Comparison of ENCODE assay signal across 27 cellular contexts in the genomic region with DNA sequence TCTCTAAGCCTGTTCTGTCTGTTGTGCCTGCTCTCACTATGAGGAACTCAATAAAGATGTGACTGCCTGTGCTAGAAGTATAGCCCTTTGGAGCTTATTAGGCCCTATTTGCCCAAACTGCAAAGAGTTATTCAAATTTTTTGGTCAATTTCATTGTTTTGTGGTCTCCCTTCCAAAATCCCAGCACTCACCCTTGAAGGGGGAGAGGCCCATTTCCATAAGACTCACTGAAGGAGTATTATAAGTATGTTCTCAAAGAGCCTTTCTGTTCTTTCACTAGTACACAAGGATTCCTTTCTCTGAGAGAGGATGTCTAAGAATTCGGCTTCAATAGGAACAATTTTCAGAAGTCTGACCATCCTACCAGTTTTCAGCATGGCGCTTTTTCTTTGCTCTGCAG.
"Had no signal": no experiment of that assay in that cellular context is flagged by ENCODE, and none has a peak within 500 bp of the region (broad histone marks: within the 10 kb centered on the region; RNA-seq: fewer than 3 reads in every experiment).

No MANE protein-coding gene starts in this region.

- H3K4me3 Mint-ChIP-seq: activated CD4-positive, alpha-beta memory T cell treated with anti-CD3 and anti-CD28 coated beads for 36 hours; activated CD4-positive, alpha-beta T cell treated with anti-CD3 and anti-CD28 coated beads, Interleukin-2, amount 10 ng/mL, durations not matched to agents 7 days and 5 days; activated naive CD8-positive, alpha-beta T cell; activated T-cell treated with anti-CD3 and anti-CD28 coated beads, Interleukin-2, amount 50 U/mL, for 4 hours; IgD-negative memory B cell; T-helper 1 cell treated with Interleukin-12 subunit alpha and Interleukin-12 subunit beta and Interleukin-4 antibody, amounts not matched to agents 30 μg/mL and 1 μg/mL, for 36 hours had no signal

- H3K9me3 Mint-ChIP-seq: activated CD4-positive, alpha-beta T cell treated with anti-CD3 and anti-CD28 coated beads, Interleukin-2, amount 10 ng/mL, durations not matched to agents 7 days and 5 days had no signal

- H3K27ac ChIP-seq: cardiac muscle cell, RWPE1, SJSA1, VCaP had no signal

- H3K27ac Mint-ChIP-seq: activated CD4-positive, alpha-beta memory T cell treated with anti-CD3 and anti-CD28 coated beads for 36 hours; activated CD4-positive, alpha-beta T cell treated with anti-CD3 and anti-CD28 coated beads, Interleukin-2, amount 10 ng/mL, durations not matched to agents 7 days and 5 days; activated naive CD8-positive, alpha-beta T cell; IgD-negative memory B cell; T-helper 1 cell treated with Interleukin-12 subunit alpha and Interleukin-12 subunit beta and Interleukin-4 antibody, amounts not matched to agents 30 μg/mL and 1 μg/mL, for 36 hours had no signal

- H3K4me1 Mint-ChIP-seq: activated CD4-positive, alpha-beta T cell treated with anti-CD3 and anti-CD28 coated beads, Interleukin-2, amount 10 ng/mL, durations not matched to agents 7 days and 5 days; brain; IgD-negative memory B cell had no signal

- H3K27me3 ChIP-seq: cardiac muscle cell, SJSA1 had no signal

- H3K36me3 ChIP-seq: cardiac muscle cell, SJSA1 had no signal

- H3K4me1 ChIP-seq: SJSA1 had no signal

- H3K9me3 ChIP-seq: SJSA1 had no signal

- H3K36me3 Mint-ChIP-seq: activated CD4-positive, alpha-beta memory T cell treated with anti-CD3 and anti-CD28 coated beads for 36 hours; activated naive CD8-positive, alpha-beta T cell; brain; IgD-negative memory B cell had no signal

- H3K27me3 Mint-ChIP-seq: activated CD4-positive, alpha-beta memory T cell treated with anti-CD3 and anti-CD28 coated beads for 36 hours; activated CD4-positive, alpha-beta T cell treated with anti-CD3 and anti-CD28 coated beads, Interleukin-2, amount 10 ng/mL, durations not matched to agents 7 days and 5 days; activated naive CD8-positive, alpha-beta T cell; brain; IgD-negative memory B cell had no signal

- DNase-seq: activated CD4-positive, alpha-beta memory T cell treated with anti-CD3 and anti-CD28 coated beads for 36 hours; activated CD4-positive, alpha-beta T cell treated with anti-CD3 and anti-CD28 coated beads, Interleukin-2, amount 10 ng/mL, durations not matched to agents 7 days and 5 days; activated CD4-positive, CD25-positive, alpha-beta regulatory T cell; activated CD8-positive, alpha-beta memory T cell treated with anti-CD3 and anti-CD28 coated beads for 24 hours; activated effector memory CD4-positive, alpha-beta T cell treated with anti-CD3 and anti-CD28 coated beads, Interleukin-2, amount 50 U/mL, for 16 hours; activated naive CD4-positive, alpha-beta T cell treated with Interleukin-2 at 50 U/mL for 16 hours; activated T-cell treated with anti-CD3 and anti-CD28 coated beads, Interleukin-2, amount 50 U/mL, for 4 hours; amygdala; KG1; NCI-H1092; NCI-H1417; NCI-H1930; NCI-H2171; NCI-H2227 treated with DMSO at 0.1 percent for 48 hours; NCI-H446 treated with DMSO at 0.1 percent for 48 hours; NCI-H526; NK-92 treated with Interleukin-12 subunit alpha and Interleukin-12 subunit beta, amount 100 ng/mL, for 24 hours; OCI-M1; Right ventricle myocardium superior had no signal

- H3K4me3 ChIP-seq: cardiac muscle cell, SJSA1 had no signal
